In the genomic region with DNA sequence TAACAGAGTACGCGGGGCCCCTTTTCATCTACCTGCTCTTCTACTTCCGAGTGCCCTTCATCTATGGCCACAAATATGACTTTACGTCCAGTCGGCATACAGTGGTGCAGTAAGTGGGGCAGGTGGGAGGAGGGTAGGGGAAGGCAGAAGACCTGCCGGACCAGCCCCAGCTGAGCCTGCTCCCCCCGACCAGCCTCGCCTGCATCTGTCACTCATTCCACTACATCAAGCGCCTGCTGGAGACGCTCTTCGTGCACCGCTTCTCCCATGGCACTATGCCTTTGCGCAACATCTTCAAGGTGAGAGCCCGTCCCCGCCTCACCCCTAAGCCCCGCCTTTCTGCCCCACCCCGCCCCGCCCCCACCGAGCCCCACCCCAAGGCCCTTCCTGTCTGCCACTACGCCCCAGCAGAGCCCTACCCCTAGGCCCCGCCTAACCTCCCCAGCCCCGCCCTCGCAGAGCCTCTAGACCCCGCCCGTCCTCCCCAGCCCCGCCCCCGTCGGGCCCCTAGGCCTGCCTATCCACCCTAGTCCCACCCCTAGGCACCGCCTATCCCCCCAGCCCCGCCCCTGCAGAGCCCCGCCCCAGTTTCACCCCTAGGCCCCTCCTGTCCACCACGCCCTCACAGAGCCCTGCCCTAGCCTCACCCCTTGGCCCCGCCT, we compare ENCODE assay signal across 9 cellular contexts. TPM values are rescaled to one million over a fixed set of nuclear protein-coding genes. Genes with fewer than 3 reads are reported as not detected.
DNase-seq lines count a peak whose midpoint lies in the region; ATAC-seq and TF ChIP-seq lines count a peak whose summit lies in the region.
"Had no signal": no experiment of that assay in that cellular context is flagged by ENCODE, and none has a peak within 500 bp of the region (broad histone marks: within the 10 kb centered on the region; RNA-seq: fewer than 3 reads in every experiment).

No MANE protein-coding gene starts in this region.

- H3K79me2 ChIP-seq in PC-3 (ENCODE audit: low read length) (peaks cover 40% of the 10 kb centered on the region), mammary epithelial cell (ENCODE audit: insufficient read depth, low read length) (peaks cover 70% of the 10 kb centered on the region)

- H3K9me2 ChIP-seq in PC-3 (replicated peaks; ENCODE audit: low read length): no peaks in the 10 kb centered on the region

- no peaks in the 10 kb centered on the region for H3K27me3 ChIP-seq in PC-3 (ENCODE audit: low read length)
- H3K27me3 ChIP-seq in mammary epithelial cell (ENCODE audit: insufficient read depth, low read length): no peaks in the 10 kb centered on the region
- no peaks in the 10 kb centered on the region for H3K27me3 ChIP-seq in psoas muscle (ENCODE audit: insufficient read depth in 3 of 3, low read length in 2 of 3)
- no peaks in the 10 kb centered on the region for H3K27me3 ChIP-seq in ascending aorta
- H3K27me3 ChIP-seq: cardiac muscle cell had no signal

- no peak overlapping the region for H3K9ac ChIP-seq in PC-3 (ENCODE audit: low read length)
- no peak overlapping the region for H3K9ac ChIP-seq in mammary epithelial cell (ENCODE audit: insufficient read depth, low read length)

- POLR2A ChIA-PET in PC-3 (lab: Charles Lee; ENCODE audit: unreplicated experiment): no interaction called here

- CTCF ChIA-PET in PC-3 (lab: Charles Lee): no interaction called here
- CTCF ChIA-PET in mammary epithelial cell (lab: Charles Lee; ENCODE audit: low non-redundant PET): no interaction called here

- peak; percentile 59 for DNase-seq in GM03348 (ENCODE audit: low spot score)
- peak; percentile 54 for DNase-seq in PC-3
- DNase-seq in mammary epithelial cell: peak; percentile 45
- peak; percentile 82 to 95 for DNase-seq in psoas muscle
- DNase-seq in NCI-H2029 (lab: John Stamatoyannopoulos, UW): no peak
- DNase-seq in ascending aorta (ENCODE audit: low spot score in 2 of 2): no peak
- DNase-seq in globus pallidus (ENCODE audit: low spot score): no peak

- H3K4me2 ChIP-seq in PC-3 (ENCODE audit: low read length): no peak overlapping the region
- H3K4me2 ChIP-seq in mammary epithelial cell (ENCODE audit: insufficient read depth, low read depth, low read length): no peak overlapping the region

- ATAC-seq in PC-3 (peak; percentile 21), psoas muscle (peak; percentile 57 to 77 (median 70)), HG03521 (IDR thresholded peaks at IDR 0.05; ENCODE audit: unreplicated experiment) (no peak)

- 94% methylated on average over 12 of the region's 33 CpGs for WGBS in mammary epithelial cell (ENCODE audit: low coverage, missing lambda C conversion rate)
- 32 to 49% (median 36%) methylated on average over 24 to 33 of the region's 33 CpGs for WGBS in psoas muscle, 3 donors

- intact Hi-C loops in PC-3 (cut with micrococcal nuclease): no loop called here
- intact Hi-C loops in mammary epithelial cell (cut with micrococcal nuclease): loop anchor here (1.0 kb wide), 1 partner anchor 8 kb away; a partner anchor contains a TSS
- intact Hi-C loops in psoas muscle (cut with DNase I): loop anchor here in 1 of 2 donors (5.0 kb wide), 2 partner anchors 47 to 1412 kb away; a partner anchor contains a TSS
- intact Hi-C loops in ascending aorta (cut with DNase I): no loop called here

- H2AFZ ChIP-seq in PC-3 (ENCODE audit: low read length) (no peak overlapping the region), mammary epithelial cell (ENCODE audit: low read depth, low read length) (no peak overlapping the region)

- H4K20me1 ChIP-seq in PC-3 (ENCODE audit: low read length): no peaks in the 10 kb centered on the region
- H4K20me1 ChIP-seq in mammary epithelial cell (ENCODE audit: insufficient read depth, low read length): no peaks in the 10 kb centered on the region

- no peaks in the 10 kb centered on the region for H3F3A ChIP-seq in PC-3 (ENCODE audit: low read length, unreplicated experiment)

- H3K9me3 ChIP-seq in PC-3 (ENCODE audit: low read length) (no peaks in the 10 kb centered on the region), mammary epithelial cell (replicated peaks; ENCODE audit: insufficient read depth, low read length) (no peaks in the 10 kb centered on the region), psoas muscle (no peaks in the 10 kb centered on the region), ascending aorta (no peaks in the 10 kb centered on the region)

- H3K4me1 ChIP-seq in PC-3 (ENCODE audit: insufficient read depth, low read length) (no peaks in the 10 kb centered on the region), mammary epithelial cell (ENCODE audit: insufficient read depth, low read length) (peaks cover 46% of the 10 kb centered on the region), psoas muscle (peaks cover 31% of the 10 kb centered on the region), ascending aorta (peaks cover 9 to 24% of the 10 kb centered on the region in 2 donors)

- in situ Hi-C loops in mammary epithelial cell (cut with MboI; ENCODE audit: low sequenced_read_pairs in 2 of 2): no loop called here

- H3K27ac ChIP-seq in PC-3 (ENCODE audit: low read length) (no peak overlapping the region), mammary epithelial cell (ENCODE audit: insufficient read depth, low read depth, low read length) (no peak overlapping the region), psoas muscle (peak overlapping the region; percentile 96), ascending aorta (no peak overlapping the region)
- H3K27ac ChIP-seq: cardiac muscle cell had no signal

- H3K4me3 ChIP-seq in PC-3 (ENCODE audit: low read length): no peak overlapping the region
- H3K4me3 ChIP-seq in mammary epithelial cell (replicated peaks in 1 of 3; ENCODE audit: insufficient read depth in 1 of 3, low read depth in 2 of 3, low read length in 3 of 3): no peak overlapping the region
- peak overlapping the region; percentile 74 for H3K4me3 ChIP-seq in psoas muscle
- H3K4me3 ChIP-seq in ascending aorta: no peak overlapping the region
- H3K4me3 ChIP-seq: cardiac muscle cell had no signal

- dilution Hi-C loops in mammary epithelial cell (cut with HindIII; ENCODE audit: low sequenced_read_pairs): no loop called here

- no peak for TF ChIP-seq CTCF in PC-3 (conservative IDR thresholded peaks at IDR 0.05; ENCODE audit: low read depth, low read length)
- no peak for TF ChIP-seq CTCF in mammary epithelial cell (conservative IDR thresholded peaks at IDR 0.05 in 1 of 2, IDR thresholded peaks at IDR 0.05 in 1 of 2; ENCODE audit: extremely low read depth in 1 of 2, insufficient read depth in 1 of 2, low read depth in 1 of 2, low read length in 2 of 2)
- TF ChIP-seq CTCF in psoas muscle (IDR thresholded peaks at IDR 0.05): no peak
- no peak for TF ChIP-seq CTCF in ascending aorta (IDR thresholded peaks at IDR 0.05)

- BruUV-seq in PC-3 (replicated peaks; lab: Mats Ljungman, UMichigan) (no TSS peak), mammary epithelial cell (replicated peaks; lab: Mats Ljungman, UMichigan) (no TSS peak)

- H3K36me3 ChIP-seq in PC-3 (ENCODE audit: low read depth, low read length): peaks cover 8% of the 10 kb centered on the region; the same call in 1 of the 2 replicates
- H3K36me3 ChIP-seq in mammary epithelial cell (ENCODE audit: insufficient read depth, low read length): peaks cover 5% of the 10 kb centered on the region
- H3K36me3 ChIP-seq in psoas muscle (ENCODE audit: insufficient read depth in 1 of 2, low read depth in 1 of 2): peaks cover 0 to 27% of the 10 kb centered on the region in 2 donors
- peaks cover 17 to 18% of the 10 kb centered on the region in 2 donors for H3K36me3 ChIP-seq in ascending aorta

RNA-seq across cellular contexts. Expression of a gene that starts 7.7 kb away (rescaled TPM):
- total RNA-seq in PC-3 (2014; rRNA removed) (1,095 and 1,098 TPM in 2 replicates), mammary epithelial cell (100 to 1,000 TPM; 142 to 177 TPM), psoas muscle (100 to 1,000 TPM; 216 to 306 (median 287) TPM), ascending aorta (612 TPM)
- polyA plus RNA-seq in mammary epithelial cell (246 TPM), psoas muscle (100 to 1,000 TPM; 488 to 805 (median 716) TPM)
- 15.7 TPM for polyA minus RNA-seq in mammary epithelial cell

RNA-seq across cellular contexts. Expression of a gene that starts 18.8 kb away (rescaled TPM):
- total RNA-seq in PC-3 (2014; rRNA removed): not detected in 2 replicates
- total RNA-seq in mammary epithelial cell: not detected
- polyA plus RNA-seq in mammary epithelial cell: 0.08 TPM
- polyA minus RNA-seq in mammary epithelial cell: not detected
- not detected for total RNA-seq in psoas muscle
- polyA plus RNA-seq in psoas muscle: under 1 TPM in 2 of 3 donors, not detected in 1; 0.03 to 0.04 TPM
- total RNA-seq in ascending aorta: not detected
- total RNA-seq: cardiac muscle cell had no signal
- polyA plus RNA-seq: cardiac muscle cell had no signal

RNA-seq across cellular contexts. Expression of a gene that starts 34.7 kb away (rescaled TPM):
- total RNA-seq in PC-3 (2014; rRNA removed) (144 and 145 TPM in 2 replicates), mammary epithelial cell (100 to 1,000 TPM in 1 of 2 donors, 10 to 100 TPM in 1; 68.0 to 168 TPM), psoas muscle (100 to 1,000 TPM; 111 to 209 (median 158) TPM), ascending aorta (88.7 TPM)
- polyA plus RNA-seq in mammary epithelial cell (245 TPM), psoas muscle (100 to 1,000 TPM in 2 of 3 donors, 10 to 100 TPM in 1; 77.8 to 145 (median 136) TPM)
- polyA minus RNA-seq in mammary epithelial cell: 522 TPM

RNA-seq across cellular contexts. Expression of a gene that starts 45.9 kb away (rescaled TPM):
- total RNA-seq in PC-3 (2014; rRNA removed): 167 and 178 TPM in 2 replicates
- 100 to 1,000 TPM; 133 to 182 TPM for total RNA-seq in mammary epithelial cell
- polyA plus RNA-seq in mammary epithelial cell: 176 TPM
- 261 TPM for polyA minus RNA-seq in mammary epithelial cell
- 100 to 1,000 TPM in 1 of 4 donors, 10 to 100 TPM in 3; 32.6 to 105 (median 42.6) TPM for total RNA-seq in psoas muscle
- polyA plus RNA-seq in psoas muscle: 10 to 100 TPM; 20.8 to 32.0 (median 24.4) TPM
- total RNA-seq in ascending aorta: 73.8 TPM

Comparison
In these comparisons a context has a peak if more than half of its experiments do, and no peak if none do; other contexts are left out.
1. DNase-seq: peak in GM03348 (single experiment), PC-3 (single experiment), mammary epithelial cell (single experiment) and psoas muscle (2 of 2); none in NCI-H2029 (single experiment), ascending aorta (0 of 2) and globus pallidus (single experiment).